Comparison of ENCODE assay signal across 8 cellular contexts in the genomic region with DNA sequence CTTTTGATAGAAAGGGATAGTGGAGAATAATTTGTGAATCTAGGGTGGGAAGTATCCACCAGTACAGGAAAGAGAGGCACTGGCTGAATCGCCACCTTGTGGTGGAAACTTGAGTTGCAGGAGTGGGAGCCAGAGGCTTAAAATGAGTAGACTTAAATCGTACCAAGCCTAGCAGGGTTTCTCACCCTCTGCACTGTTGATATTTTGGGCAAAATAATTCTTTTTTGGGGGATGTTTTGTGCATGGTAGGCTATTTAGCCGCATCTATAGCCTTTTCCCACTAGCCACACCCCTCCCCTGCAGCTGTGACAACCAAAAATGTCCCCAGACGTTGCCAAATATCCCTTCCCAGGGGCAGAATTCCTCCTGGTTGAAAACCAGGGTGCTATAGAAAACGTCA.
A peak's percentile ranks its signal among the peaks of the same experiment; 100 is the strongest.
DNase-seq lines count a peak whose midpoint lies in the region; ATAC-seq lines count a peak whose summit lies in the region.

No MANE protein-coding gene starts in this region.

- no peaks in the 10 kb centered on the region; the same call in 1 of the 2 replicates for H3K27me3 ChIP-seq in H7 (ENCODE audit: control insufficient read depth, insufficient read depth, low read length)

- no peak overlapping the region for H3K4me3 ChIP-seq in H7 (ENCODE audit: insufficient read depth, low read depth, low read length)

- DNase-seq in COLO668 (lab: John Stamatoyannopoulos, UW; ENCODE audit: unreplicated experiment): peak; percentile 68
- peak; percentile 88 for DNase-seq in H7
- DNase-seq in NCI-H2227 treated with DMSO at 0.1 percent for 48 hours (lab: John Stamatoyannopoulos, UW): peak; percentile 76
- peak; percentile 65 for DNase-seq in activated CD4-positive, alpha-beta T cell treated with anti-CD3 and anti-CD28 coated beads for 1 hour
- peak; percentile 66 for DNase-seq in cerebellum (ENCODE audit: low spot score)
- DNase-seq in left colon: peak; percentile 46 to 85
- peak; percentile 86 for DNase-seq in stimulated activated CD4-positive, alpha-beta T cell treated with anti-CD3 and anti-CD28 coated beads, Interleukin-4, amount 100 ng/mL, for 24 hours

- no peaks in the 10 kb centered on the region for H3K36me3 ChIP-seq in H7 (replicated peaks; ENCODE audit: control insufficient read depth, insufficient read depth, low read length)

- intact Hi-C loops in left colon (cut with DNase I, micrococcal nuclease): no loop called here

- ATAC-seq in left colon (peak; percentile 78), GM18858 (IDR thresholded peaks at IDR 0.05; ENCODE audit: unreplicated experiment) (no peak)
